Comparison of ENCODE assay signal across 8 cellular contexts in the genomic region with DNA sequence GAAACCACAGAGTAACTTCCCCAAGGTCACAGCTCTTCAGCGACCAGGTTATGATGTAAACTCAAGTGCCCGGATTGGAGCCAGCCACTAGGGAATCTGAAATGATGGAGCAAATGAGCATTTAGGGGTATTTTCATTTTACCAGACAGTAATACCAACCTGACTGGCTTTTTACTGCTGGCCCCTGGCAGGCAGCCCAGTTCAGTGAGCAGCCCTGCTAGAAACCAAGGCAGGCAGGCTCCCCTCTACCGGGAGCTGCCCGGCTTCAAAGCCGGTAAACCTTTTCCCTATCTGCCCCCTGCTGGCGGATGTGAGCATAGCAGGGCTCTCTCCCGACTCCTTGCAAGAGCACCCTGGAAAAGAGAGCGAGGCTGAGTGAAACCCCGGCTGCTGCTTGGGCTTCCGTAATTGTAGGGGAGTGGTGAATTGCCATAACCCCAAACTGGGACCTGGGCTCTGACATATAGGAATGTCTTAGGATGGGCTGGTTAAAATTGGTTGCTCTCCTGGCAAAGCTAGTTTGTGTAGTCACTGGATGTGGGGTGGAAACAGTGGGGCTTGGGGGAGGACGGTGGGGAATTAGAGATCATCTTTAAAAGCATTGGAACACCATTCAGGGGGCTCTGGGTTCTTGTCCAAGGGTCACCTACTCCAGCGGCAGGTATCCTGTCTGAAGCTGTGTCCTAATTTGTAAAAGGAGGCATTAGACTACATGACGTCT.
DNase-seq lines count a peak whose midpoint lies in the region; ATAC-seq and TF ChIP-seq lines count a peak whose summit lies in the region.

No MANE protein-coding gene starts in this region.

- peak; percentile 73 for ATAC-seq in HG02852 (IDR thresholded peaks at IDR 0.05; ENCODE audit: unreplicated experiment)
- peak; percentile 99 for ATAC-seq in left lung
- ATAC-seq in GM18520 (IDR thresholded peaks at IDR 0.05; ENCODE audit: unreplicated experiment): no peak

- peak overlapping the region; percentile 82 for H3K27ac Mint-ChIP-seq in chondrocyte (ENCODE audit: unreplicated experiment)

- intact Hi-C loops in left lung (cut with DNase I): no loop called here

- peaks cover 0 to 26% of the 10 kb centered on the region in 2 donors for H3K27me3 ChIP-seq in left lung

- H3K9me3 ChIP-seq in left lung: no peaks in the 10 kb centered on the region

- H3K4me3 Mint-ChIP-seq in chondrocyte (ENCODE audit: unreplicated experiment): peak overlapping the region; percentile 33

- H3K27ac ChIP-seq in left lung: peak overlapping the region in 1 of 2 donors; percentile 10

- no peak overlapping the region for H3K4me3 ChIP-seq in left lung

- DNase-seq in DMS153 treated with DMSO at 0.1 percent for 48 hours (lab: John Stamatoyannopoulos, UW; ENCODE audit: unreplicated experiment) (peak; percentile 17), NCI-H446 treated with DMSO at 0.1 percent for 48 hours (lab: John Stamatoyannopoulos, UW) (peak; percentile 17), chondrocyte (ENCODE audit: low spot score) (peak; percentile 95), left lung (peak; percentile 88 to 95)
- DNase-seq in activated CD4-positive, alpha-beta T cell treated with anti-CD3 and anti-CD28 coated beads for 24 hours (ENCODE audit: low read depth in 2 of 2): peak; percentile 72 to 82
- peak; percentile 74 for DNase-seq in stimulated activated CD4-positive, alpha-beta T cell treated with anti-CD3 and anti-CD28 coated beads, Interleukin-4, amount 100 ng/mL, for 1 hour

- peaks cover 7% of the 10 kb centered on the region for H3K27me3 Mint-ChIP-seq in chondrocyte (ENCODE audit: low read depth)

- no peaks in the 10 kb centered on the region for H3K9me3 Mint-ChIP-seq in chondrocyte (ENCODE audit: low read depth)

- peaks cover 0 to 36% of the 10 kb centered on the region in 2 donors for H3K4me1 ChIP-seq in left lung

- peak; percentile 97 for TF ChIP-seq CTCF in chondrocyte (IDR thresholded peaks at IDR 0.05)
- peak; percentile 92 to 95 for TF ChIP-seq CTCF in left lung (IDR thresholded peaks at IDR 0.05)

- no peaks in the 10 kb centered on the region for H3K36me3 ChIP-seq in left lung

- H3K36me3 Mint-ChIP-seq in chondrocyte (ENCODE audit: low read depth): no peaks in the 10 kb centered on the region

- H3K4me1 Mint-ChIP-seq in chondrocyte (ENCODE audit: low read depth): peaks cover 51% of the 10 kb centered on the region

Comparison
In these comparisons a context has a peak if more than half of its experiments do, and no peak if none do; other contexts are left out.
1. DNase-seq: peak in every context shown above with its lines; median percentile 95 in chondrocyte; 92 in left lung; 77 in activated CD4-positive, alpha-beta T cell treated with anti-CD3 and anti-CD28 coated beads for 24 hours; 74 in stimulated activated CD4-positive, alpha-beta T cell treated with anti-CD3 and anti-CD28 coated beads, Interleukin-4, amount 100 ng/mL, for 1 hour; 17 in DMS153 treated with DMSO at 0.1 percent for 48 hours; 17 in NCI-H446 treated with DMSO at 0.1 percent for 48 hours.